ENCODE assay signal across 16 cellular contexts in the genomic region with DNA sequence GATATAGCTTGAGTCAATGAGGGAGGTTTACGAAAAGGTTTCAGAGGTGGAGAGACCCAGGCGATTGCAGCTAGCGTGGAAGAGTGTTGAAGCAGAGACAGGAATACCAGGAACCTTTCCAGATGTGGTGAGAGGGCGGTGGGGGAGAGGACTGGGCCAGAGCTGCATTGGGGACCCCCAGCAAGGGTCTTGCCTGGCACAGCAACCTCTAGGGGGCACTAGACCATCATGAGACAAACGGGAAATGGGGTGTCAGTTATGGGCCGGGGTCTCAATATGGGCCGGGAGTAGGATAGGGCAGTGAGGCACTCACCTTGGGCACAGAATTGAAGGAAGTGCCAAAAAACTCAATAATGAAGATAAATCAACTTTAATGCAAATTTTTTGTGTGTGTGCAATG. TPM values are rescaled to one million over a fixed set of nuclear protein-coding genes. Genes with fewer than 3 reads are reported as not detected.
DNase-seq lines count a peak whose midpoint lies in the region; ATAC-seq and TF ChIP-seq lines count a peak whose summit lies in the region.
"Had no signal": no experiment of that assay in that cellular context is flagged by ENCODE, and none has a peak within 500 bp of the region (broad histone marks: within the 10 kb centered on the region; RNA-seq: fewer than 3 reads in every experiment).

No MANE protein-coding gene starts in this region.

- H3K4me1 Mint-ChIP-seq in GM23338: peaks cover 2% of the 10 kb centered on the region
- peaks cover 5% of the 10 kb centered on the region for H3K4me1 Mint-ChIP-seq in WTC11

- DNase-seq in AG08396 (ENCODE audit: low spot score): peak; percentile 1
- DNase-seq in GM23338 (ENCODE audit: low spot score): peak; percentile 76
- peak; percentile 69 for DNase-seq in WTC11 (ENCODE audit: low spot score)
- no peak for DNase-seq in kidney epithelial cell (ENCODE audit: low read depth)
- DNase-seq in coronary artery (ENCODE audit: low spot score): no peak
- no peak for DNase-seq in effector CD4-positive, alpha-beta T cell
- DNase-seq: activated naive CD4-positive, alpha-beta T cell treated with anti-CD3 and anti-CD28 coated beads, Interleukin-2, amount 50 U/mL, for 16 hours; cortex of kidney; foreskin melanocyte; Karpas-422; left colon; NCI-H2081 treated with DMSO at 0.1 percent for 48 hours had no signal

- no peak overlapping the region for H3K27ac ChIP-seq in GM23338 (ENCODE audit: low read depth)
- H3K27ac ChIP-seq in coronary artery: no peak overlapping the region

- peaks cover 23% of the 10 kb centered on the region for H3K27me3 ChIP-seq in GM23338 (ENCODE audit: insufficient read depth)
- H3K27me3 ChIP-seq in kidney epithelial cell (ENCODE audit: control insufficient read depth, insufficient read depth, low read length): peaks cover 7% of the 10 kb centered on the region

- H3K4me3 ChIP-seq in GM23338: no peak overlapping the region
- H3K4me3 ChIP-seq in kidney epithelial cell (ENCODE audit: low read depth, low read length): no peak overlapping the region
- H3K4me3 ChIP-seq in coronary artery: no peak overlapping the region

- H3K4me1 ChIP-seq in GM23338 (ENCODE audit: insufficient read depth): peaks cover 6% of the 10 kb centered on the region

- H3K27ac Mint-ChIP-seq in GM23338 (no peak overlapping the region), WTC11 (no peak overlapping the region)
- H3K27ac Mint-ChIP-seq: T-helper 2 cell treated with Interferon-gamma antibody and Interleukin-4, amounts not matched to agents 5 μg/mL and 100 μg/mL, for 36 hours had no signal

- no peaks in the 10 kb centered on the region for H3K9me2 ChIP-seq in GM23338 (ENCODE audit: insufficient read depth)

- H3K9me3 Mint-ChIP-seq in GM23338: no peaks in the 10 kb centered on the region; the same call in 2 of the 3 replicates
- H3K9me3 Mint-ChIP-seq in WTC11: no peaks in the 10 kb centered on the region
- H3K9me3 Mint-ChIP-seq: T-helper 2 cell treated with Interferon-gamma antibody and Interleukin-4, amounts not matched to agents 5 μg/mL and 100 μg/mL, for 36 hours had no signal

- H3K79me2 ChIP-seq in GM23338 (replicated peaks; ENCODE audit: insufficient read depth): no peaks in the 10 kb centered on the region

- H4K20me1 ChIP-seq in GM23338 (replicated peaks; ENCODE audit: insufficient read depth): no peaks in the 10 kb centered on the region

- TF ChIP-seq CTCF in GM23338 (conservative IDR thresholded peaks at IDR 0.05; ENCODE audit: low read depth in 2 of 2): peak; percentile 72 to 84
- TF ChIP-seq CTCF in WTC11 (IDR thresholded peaks at IDR 0.05): no peak; the same call in 1 of the 2 replicates
- TF ChIP-seq CTCF in kidney epithelial cell (IDR thresholded peaks at IDR 0.05; ENCODE audit: insufficient read depth, low read length, poor library complexity, severe bottlenecking): peak; percentile 29
- TF ChIP-seq CTCF in coronary artery (IDR thresholded peaks at IDR 0.05): no peak

- H3K36me3 Mint-ChIP-seq in GM23338 (ENCODE audit: low read depth) (no peaks in the 10 kb centered on the region; the same call in 2 of the 3 replicates), WTC11 (no peaks in the 10 kb centered on the region)

- no peak overlapping the region for H2AFZ ChIP-seq in GM23338

- POLR2A ChIA-PET in WTC11 (lab: Charles Lee): no interaction called here

- H3F3A ChIP-seq in GM23338 (replicated peaks; ENCODE audit: low read depth): no peaks in the 10 kb centered on the region

- H3K4me3 Mint-ChIP-seq in GM23338 (no peak overlapping the region), WTC11 (no peak overlapping the region)
- H3K4me3 Mint-ChIP-seq: T-helper 2 cell treated with Interferon-gamma antibody and Interleukin-4, amounts not matched to agents 5 μg/mL and 100 μg/mL, for 36 hours had no signal

- H3K4me2 ChIP-seq in GM23338: no peak overlapping the region

- ATAC-seq in GM23338: no peak
- no peak for ATAC-seq in WTC11
- ATAC-seq in GM21423 (IDR thresholded peaks at IDR 0.05; ENCODE audit: unreplicated experiment): no peak
- ATAC-seq in HG03045 (IDR thresholded peaks at IDR 0.05; ENCODE audit: unreplicated experiment): no peak
- ATAC-seq: left colon had no signal

- H3K27me3 Mint-ChIP-seq in GM23338 (ENCODE audit: insufficient read depth, low read depth, poor library complexity): peaks cover 24% of the 10 kb centered on the region
- peaks cover 30% of the 10 kb centered on the region for H3K27me3 Mint-ChIP-seq in WTC11 (ENCODE audit: low read depth)

- CTCF ChIA-PET in WTC11 (lab: Charles Lee): interaction anchor here (0.6 to 1.5 kb wide), 27 partner anchors 11 to 458 kb away, joined by 3 to 19 read pairs (median 3); partner anchors contain the start of gene SLC7A10

- H3K36me3 ChIP-seq in GM23338 (ENCODE audit: insufficient read depth) (no peaks in the 10 kb centered on the region), kidney epithelial cell (ENCODE audit: control insufficient read depth, insufficient read depth, low read length) (no peaks in the 10 kb centered on the region)

TF ChIP-seq in GM23338, 12 proteins besides CTCF, POLR2A, EP300 and RAD21 (continues in another document):
- TF ChIP-seq, protein P1, sequence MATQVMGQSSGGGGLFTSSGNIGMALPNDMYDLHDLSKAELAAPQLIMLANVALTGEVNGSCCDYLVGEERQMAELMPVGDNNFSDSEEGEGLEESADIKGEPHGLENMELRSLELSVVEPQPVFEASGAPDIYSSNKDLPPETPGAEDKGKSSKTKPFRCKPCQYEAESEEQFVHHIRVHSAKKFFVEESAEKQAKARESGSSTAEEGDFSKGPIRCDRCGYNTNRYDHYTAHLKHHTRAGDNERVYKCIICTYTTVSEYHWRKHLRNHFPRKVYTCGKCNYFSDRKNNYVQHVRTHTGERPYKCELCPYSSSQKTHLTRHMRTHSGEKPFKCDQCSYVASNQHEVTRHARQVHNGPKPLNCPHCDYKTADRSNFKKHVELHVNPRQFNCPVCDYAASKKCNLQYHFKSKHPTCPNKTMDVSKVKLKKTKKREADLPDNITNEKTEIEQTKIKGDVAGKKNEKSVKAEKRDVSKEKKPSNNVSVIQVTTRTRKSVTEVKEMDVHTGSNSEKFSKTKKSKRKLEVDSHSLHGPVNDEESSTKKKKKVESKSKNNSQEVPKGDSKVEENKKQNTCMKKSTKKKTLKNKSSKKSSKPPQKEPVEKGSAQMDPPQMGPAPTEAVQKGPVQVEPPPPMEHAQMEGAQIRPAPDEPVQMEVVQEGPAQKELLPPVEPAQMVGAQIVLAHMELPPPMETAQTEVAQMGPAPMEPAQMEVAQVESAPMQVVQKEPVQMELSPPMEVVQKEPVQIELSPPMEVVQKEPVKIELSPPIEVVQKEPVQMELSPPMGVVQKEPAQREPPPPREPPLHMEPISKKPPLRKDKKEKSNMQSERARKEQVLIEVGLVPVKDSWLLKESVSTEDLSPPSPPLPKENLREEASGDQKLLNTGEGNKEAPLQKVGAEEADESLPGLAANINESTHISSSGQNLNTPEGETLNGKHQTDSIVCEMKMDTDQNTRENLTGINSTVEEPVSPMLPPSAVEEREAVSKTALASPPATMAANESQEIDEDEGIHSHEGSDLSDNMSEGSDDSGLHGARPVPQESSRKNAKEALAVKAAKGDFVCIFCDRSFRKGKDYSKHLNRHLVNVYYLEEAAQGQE (IDR thresholded peaks at IDR 0.05; ENCODE audit: unreplicated experiment): no peak
- TF ChIP-seq CREB1 (CRISPR knock-in tag; IDR thresholded peaks at IDR 0.05; ENCODE audit: low read depth) (no peak), EZH2 (IDR thresholded peaks at IDR 0.05; ENCODE audit: low read depth, unreplicated experiment) (no peak), POLR2AphosphoS5 (IDR thresholded peaks at IDR 0.05; ENCODE audit: low read depth) (no peak), JUNB (IDR thresholded peaks at IDR 0.05; ENCODE audit: unreplicated experiment) (no peak)

TF ChIP-seq in WTC11, 78 proteins besides CTCF, POLR2A, EP300 and RAD21:
- TF ChIP-seq ETV6 (CRISPR knock-in tag; IDR thresholded peaks at IDR 0.05): no peak
- no peak for TF ChIP-seq FOXP1 (CRISPR knock-in tag; IDR thresholded peaks at IDR 0.05; ENCODE audit: borderline replicate concordance)
- no peak for TF ChIP-seq ERG (CRISPR knock-in tag; IDR thresholded peaks at IDR 0.05)
TF ChIP-seq in WTC11: peak in this region for 0.

RNA-seq across cellular contexts. Expression of gene LRP3, which starts 2.1 kb away (rescaled TPM):
- 43.1 and 62.7 TPM in 2 replicates for total RNA-seq in GM23338 (2014; rRNA removed; shearing (Covaris generic))
- 3.5 and 4.3 TPM in 2 replicates for polyA plus RNA-seq in GM23338 (2016; fragmentation: Nextera tagmentation; extraction: Ambion mirVana)
- total RNA-seq in WTC11 (2021) (37.7 to 47.0 TPM (median 39.5 TPM) in 3 replicates), kidney epithelial cell (42.8 and 54.8 TPM in 2 replicates)

RNA-seq across cellular contexts. Expression of gene SLC7A10, which starts 33.6 kb away (rescaled TPM):
- 2.6 and 6.3 TPM in 2 replicates for total RNA-seq in GM23338 (2014; rRNA removed; shearing (Covaris generic))
- polyA plus RNA-seq in GM23338 (2016; fragmentation: Nextera tagmentation; extraction: Ambion mirVana): 2.5 and 3.3 TPM in 2 replicates
- total RNA-seq in WTC11 (2021): 4.2 to 4.9 TPM (median 4.4 TPM) in 3 replicates
- total RNA-seq in kidney epithelial cell: not detected in 2 replicates
- total RNA-seq: activated CD8-positive, alpha-beta memory T cell treated with anti-CD3 and anti-CD28 coated beads for 36 hours had no signal

Comparison
In these comparisons a context has a peak if more than half of its experiments do, and no peak if none do; other contexts are left out.
1. DNase-seq: peak in AG08396 (single experiment), GM23338 (single experiment) and WTC11 (single experiment); none in kidney epithelial cell (single experiment), coronary artery (single experiment) and effector CD4-positive, alpha-beta T cell (single experiment).
2. CTCF ChIP-seq: peak in GM23338 (2 of 2) and kidney epithelial cell (single experiment); none in WTC11 (single experiment) and coronary artery (single experiment).